ENCODE assay signal across 2 cellular contexts in genomic region chr11:124892131-124892530, GRCh38.
TF ChIP-seq lines count a peak whose summit lies in the region.

No MANE protein-coding gene starts in this region.

TF ChIP-seq in endothelial cell of umbilical vein, 7 proteins besides CTCF, POLR2A, EP300 and RAD21:
- TF ChIP-seq EZH2 (IDR thresholded peaks at IDR 0.05; ENCODE audit: borderline replicate concordance, low read depth, low read length, severe bottlenecking) = no peak
- TF ChIP-seq GATA2 (IDR thresholded peaks at IDR 0.05; ENCODE audit: insufficient read depth, insufficient read length, low read depth, low read length) = no peak
- no peak for TF ChIP-seq MAX (IDR thresholded peaks at IDR 0.05; ENCODE audit: insufficient read depth, insufficient read length)
- no peak for TF ChIP-seq JUN (IDR thresholded peaks at IDR 0.05; ENCODE audit: borderline replicate concordance, insufficient read depth, insufficient read length, low read depth)
- no peak for TF ChIP-seq MYC (IDR thresholded peaks at IDR 0.05; ENCODE audit: low read depth, low read length)
- no peak for TF ChIP-seq FOS (IDR thresholded peaks at IDR 0.05; ENCODE audit: borderline replicate concordance, insufficient read depth, low read length)
- TF ChIP-seq POLR2AphosphoS5 (IDR thresholded peaks at IDR 0.05; ENCODE audit: insufficient read depth, low read depth, low read length) = no peak

TF ChIP-seq in HepG2, 621 proteins besides CTCF, POLR2A, EP300 and RAD21:
- no peak for TF ChIP-seq RXRB (CRISPR knock-in tag; IDR thresholded peaks at IDR 0.05; ENCODE audit: borderline replicate concordance)
- no peak for TF ChIP-seq PHF21A (CRISPR knock-in tag; IDR thresholded peaks at IDR 0.05)
- TF ChIP-seq TOE1 (CRISPR knock-in tag; IDR thresholded peaks at IDR 0.05) = no peak
- no peak for TF ChIP-seq SKI (IDR thresholded peaks at IDR 0.05; ENCODE audit: partially characterized antibody)
- TF ChIP-seq ZNF101 (CRISPR knock-in tag; IDR thresholded peaks at IDR 0.05; ENCODE audit: borderline replicate concordance, low read depth) = no peak
- no peak for TF ChIP-seq GTF2F1 (IDR thresholded peaks at IDR 0.05; ENCODE audit: low read length)
- TF ChIP-seq ZNF292 (CRISPR knock-in tag; IDR thresholded peaks at IDR 0.05; ENCODE audit: borderline replicate concordance, low read depth) = no peak
- no peak for TF ChIP-seq CENPX (CRISPR knock-in tag; IDR thresholded peaks at IDR 0.05)
- TF ChIP-seq MIER2 (CRISPR knock-in tag; IDR thresholded peaks at IDR 0.05) = no peak
- TF ChIP-seq ZKSCAN1 (IDR thresholded peaks at IDR 0.05; ENCODE audit: low read length) = no peak
- no peak for TF ChIP-seq GATAD2A (CRISPR knock-in tag; IDR thresholded peaks at IDR 0.05)
